ENCODE assay signal across 2 cellular contexts in genomic region chr16:67537270-67537635, GRCh38.
TF ChIP-seq lines count a peak whose summit lies in the region.

No MANE protein-coding gene starts in this region.

TF ChIP-seq in SK-N-SH treated with all-trans-retinoic acid at 6 μM for 48 hours, 23 proteins besides CTCF, POLR2A, EP300 and RAD21:
- TF ChIP-seq TOX (CRISPR knock-in tag; IDR thresholded peaks at IDR 0.05; ENCODE audit: borderline replicate concordance) = no peak
- TF ChIP-seq ZNF70 (CRISPR knock-in tag; IDR thresholded peaks at IDR 0.05) = no peak
- no peak for TF ChIP-seq ZNF565 (CRISPR knock-in tag; conservative IDR thresholded peaks at IDR 0.05; ENCODE audit: low read depth)
- no peak for TF ChIP-seq ZNF8 (CRISPR knock-in tag; IDR thresholded peaks at IDR 0.05)
- no peak for TF ChIP-seq OSR1 (CRISPR knock-in tag; IDR thresholded peaks at IDR 0.05)
- no peak for TF ChIP-seq SNAI2 (CRISPR knock-in tag; IDR thresholded peaks at IDR 0.05)
- no peak for TF ChIP-seq BACH2 (CRISPR knock-in tag; IDR thresholded peaks at IDR 0.05; ENCODE audit: borderline replicate concordance)
- TF ChIP-seq ZFP30 (CRISPR knock-in tag; IDR thresholded peaks at IDR 0.05) = no peak
- TF ChIP-seq ISL1 (CRISPR knock-in tag; IDR thresholded peaks at IDR 0.05) = no peak
- TF ChIP-seq ZC3H10 (CRISPR knock-in tag; IDR thresholded peaks at IDR 0.05) = no peak
- no peak for TF ChIP-seq RARB (CRISPR knock-in tag; IDR thresholded peaks at IDR 0.05)
- TF ChIP-seq ARNTL (CRISPR knock-in tag; IDR thresholded peaks at IDR 0.05; ENCODE audit: borderline replicate concordance, low read depth) = no peak
- TF ChIP-seq, protein P1, sequence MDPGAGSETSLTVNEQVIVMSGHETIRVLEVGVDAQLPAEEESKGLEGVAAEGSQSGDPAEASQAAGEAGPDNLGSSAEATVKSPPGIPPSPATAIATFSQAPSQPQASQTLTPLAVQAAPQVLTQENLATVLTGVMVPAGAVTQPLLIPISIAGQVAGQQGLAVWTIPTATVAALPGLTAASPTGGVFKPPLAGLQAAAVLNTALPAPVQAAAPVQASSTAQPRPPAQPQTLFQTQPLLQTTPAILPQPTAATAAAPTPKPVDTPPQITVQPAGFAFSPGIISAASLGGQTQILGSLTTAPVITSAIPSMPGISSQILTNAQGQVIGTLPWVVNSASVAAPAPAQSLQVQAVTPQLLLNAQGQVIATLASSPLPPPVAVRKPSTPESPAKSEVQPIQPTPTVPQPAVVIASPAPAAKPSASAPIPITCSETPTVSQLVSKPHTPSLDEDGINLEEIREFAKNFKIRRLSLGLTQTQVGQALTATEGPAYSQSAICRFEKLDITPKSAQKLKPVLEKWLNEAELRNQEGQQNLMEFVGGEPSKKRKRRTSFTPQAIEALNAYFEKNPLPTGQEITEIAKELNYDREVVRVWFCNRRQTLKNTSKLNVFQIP (CRISPR knock-in tag; IDR thresholded peaks at IDR 0.05; ENCODE audit: borderline replicate concordance, low read depth) = no peak
- TF ChIP-seq, protein P2, sequence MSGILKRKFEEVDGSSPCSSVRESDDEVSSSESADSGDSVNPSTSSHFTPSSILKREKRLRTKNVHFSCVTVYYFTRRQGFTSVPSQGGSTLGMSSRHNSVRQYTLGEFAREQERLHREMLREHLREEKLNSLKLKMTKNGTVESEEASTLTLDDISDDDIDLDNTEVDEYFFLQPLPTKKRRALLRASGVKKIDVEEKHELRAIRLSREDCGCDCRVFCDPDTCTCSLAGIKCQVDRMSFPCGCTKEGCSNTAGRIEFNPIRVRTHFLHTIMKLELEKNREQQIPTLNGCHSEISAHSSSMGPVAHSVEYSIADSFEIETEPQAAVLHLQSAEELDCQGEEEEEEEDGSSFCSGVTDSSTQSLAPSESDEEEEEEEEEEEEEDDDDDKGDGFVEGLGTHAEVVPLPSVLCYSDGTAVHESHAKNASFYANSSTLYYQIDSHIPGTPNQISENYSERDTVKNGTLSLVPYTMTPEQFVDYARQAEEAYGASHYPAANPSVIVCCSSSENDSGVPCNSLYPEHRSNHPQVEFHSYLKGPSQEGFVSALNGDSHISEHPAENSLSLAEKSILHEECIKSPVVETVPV (CRISPR knock-in tag; IDR thresholded peaks at IDR 0.05) = no peak
- TF ChIP-seq PPARA (CRISPR knock-in tag; IDR thresholded peaks at IDR 0.05; ENCODE audit: borderline replicate concordance) = no peak
- TF ChIP-seq GLIS3 (CRISPR knock-in tag; IDR thresholded peaks at IDR 0.05) = no peak
- no peak for TF ChIP-seq CSDC2 (CRISPR knock-in tag; IDR thresholded peaks at IDR 0.05)

TF ChIP-seq in K562, 482 proteins besides CTCF, POLR2A, EP300 and RAD21:
- TF ChIP-seq POLR2G (IDR thresholded peaks at IDR 0.05; ENCODE audit: low read depth, low read length) = peak; percentile 37
- TF ChIP-seq SMAD1 (IDR thresholded peaks at IDR 0.05; ENCODE audit: low read depth, low read length, partially characterized antibody) = no peak
